In the genomic region with DNA sequence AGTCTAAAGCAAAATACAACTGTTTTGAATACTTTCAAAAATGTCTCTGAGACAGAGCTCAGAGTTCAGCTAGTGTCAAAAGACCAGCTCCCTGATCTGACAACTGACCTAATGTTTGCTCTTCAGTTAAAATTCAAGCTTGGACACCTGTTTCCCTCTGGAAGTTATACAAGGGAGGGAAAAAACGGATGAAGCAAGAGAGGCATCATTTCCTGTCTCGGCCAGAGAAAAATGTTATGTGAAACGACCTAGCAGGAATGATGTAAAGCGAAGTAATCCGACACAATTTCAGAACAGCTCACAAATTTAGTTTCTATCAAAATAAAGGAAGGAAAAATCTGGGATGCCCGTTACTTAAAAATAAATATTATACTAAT, we compare ENCODE assay signal across 1 cellular context.
TF ChIP-seq lines count a peak whose summit lies in the region.

No MANE protein-coding gene starts in this region.

TF ChIP-seq in HepG2, 621 proteins besides CTCF, POLR2A, EP300 and RAD21 (continued from another document and continues in another):
- TF ChIP-seq, protein P1, sequence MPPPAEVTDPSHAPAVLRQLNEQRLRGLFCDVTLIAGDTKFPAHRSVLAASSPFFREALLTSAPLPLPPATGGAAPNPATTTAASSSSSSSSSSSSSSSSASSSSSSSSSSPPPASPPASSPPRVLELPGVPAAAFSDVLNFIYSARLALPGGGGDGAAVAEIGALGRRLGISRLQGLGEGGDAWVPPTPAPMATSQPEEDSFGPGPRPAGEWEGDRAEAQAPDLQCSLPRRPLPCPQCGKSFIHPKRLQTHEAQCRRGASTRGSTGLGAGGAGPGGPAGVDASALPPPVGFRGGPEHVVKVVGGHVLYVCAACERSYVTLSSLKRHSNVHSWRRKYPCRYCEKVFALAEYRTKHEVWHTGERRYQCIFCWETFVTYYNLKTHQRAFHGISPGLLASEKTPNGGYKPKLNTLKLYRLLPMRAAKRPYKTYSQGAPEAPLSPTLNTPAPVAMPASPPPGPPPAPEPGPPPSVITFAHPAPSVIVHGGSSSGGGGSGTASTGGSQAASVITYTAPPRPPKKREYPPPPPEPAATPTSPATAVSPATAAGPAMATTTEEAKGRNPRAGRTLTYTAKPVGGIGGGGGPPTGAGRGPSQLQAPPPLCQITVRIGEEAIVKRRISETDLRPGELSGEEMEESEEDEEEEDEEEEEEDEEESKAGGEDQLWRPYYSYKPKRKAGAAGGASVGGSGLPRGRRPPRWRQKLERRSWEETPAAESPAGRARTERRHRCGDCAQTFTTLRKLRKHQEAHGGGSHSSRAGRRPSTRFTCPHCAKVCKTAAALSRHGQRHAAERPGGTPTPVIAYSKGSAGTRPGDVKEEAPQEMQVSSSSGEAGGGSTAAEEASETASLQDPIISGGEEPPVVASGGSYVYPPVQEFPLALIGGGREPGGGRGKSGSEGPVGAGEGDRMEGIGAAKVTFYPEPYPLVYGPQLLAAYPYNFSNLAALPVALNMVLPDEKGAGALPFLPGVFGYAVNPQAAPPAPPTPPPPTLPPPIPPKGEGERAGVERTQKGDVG (CRISPR knock-in tag; IDR thresholded peaks at IDR 0.05; ENCODE audit: borderline replicate concordance) = no peak
- TF ChIP-seq ETV5 (CRISPR knock-in tag; IDR thresholded peaks at IDR 0.05; ENCODE audit: borderline replicate concordance) (peak; percentile 96), RARG (CRISPR knock-in tag; IDR thresholded peaks at IDR 0.05; ENCODE audit: low read depth) (no peak), SUZ12 (IDR thresholded peaks at IDR 0.05; ENCODE audit: low read depth, low read length) (no peak), ZKSCAN8 (CRISPR knock-in tag; IDR thresholded peaks at IDR 0.05; ENCODE audit: borderline replicate concordance) (peak; percentile 80; the same call in 1 of the 2 replicates), CBX5 (CRISPR knock-in tag; IDR thresholded peaks at IDR 0.05; ENCODE audit: borderline replicate concordance) (no peak), TOPORS (CRISPR knock-in tag; IDR thresholded peaks at IDR 0.05) (no peak), ZSCAN31 (CRISPR knock-in tag; IDR thresholded peaks at IDR 0.05; ENCODE audit: low read depth) (no peak), HCFC1 (IDR thresholded peaks at IDR 0.05; ENCODE audit: low read depth, low read length) (no peak), GLI4 (CRISPR knock-in tag; IDR thresholded peaks at IDR 0.05; ENCODE audit: borderline replicate concordance) (no peak), CAMTA2 (CRISPR knock-in tag; IDR thresholded peaks at IDR 0.05; ENCODE audit: borderline replicate concordance) (no peak), ZNF766 (CRISPR knock-in tag; IDR thresholded peaks at IDR 0.05; ENCODE audit: borderline replicate concordance) (no peak), SYNCRIP (IDR thresholded peaks at IDR 0.05; ENCODE audit: insufficient read depth, low read depth, low read length) (no peak), ZNF558 (CRISPR knock-in tag; IDR thresholded peaks at IDR 0.05; ENCODE audit: borderline replicate concordance) (no peak), ZNF441 (CRISPR knock-in tag; IDR thresholded peaks at IDR 0.05; ENCODE audit: borderline replicate concordance) (no peak), PLRG1 (conservative IDR thresholded peaks at IDR 0.05) (no peak), AGO1 (IDR thresholded peaks at IDR 0.05; ENCODE audit: low read depth, low read length, poor library complexity, severe bottlenecking) (no peak), KLF13 (CRISPR knock-in tag; IDR thresholded peaks at IDR 0.05) (no peak), ZNF547 (CRISPR knock-in tag; IDR thresholded peaks at IDR 0.05) (no peak), YEATS2 (CRISPR knock-in tag; IDR thresholded peaks at IDR 0.05; ENCODE audit: borderline replicate concordance) (no peak), ZNF335 (CRISPR knock-in tag; IDR thresholded peaks at IDR 0.05) (0 out of 2 replicates have a peak, but pooled peaks have one; percentile 32), RNF2 (conservative IDR thresholded peaks at IDR 0.05; ENCODE audit: low read depth) (no peak), KLF12 (CRISPR knock-in tag; IDR thresholded peaks at IDR 0.05; ENCODE audit: borderline replicate concordance) (no peak), SP4 (CRISPR knock-in tag; IDR thresholded peaks at IDR 0.05) (no peak), ZNF781 (CRISPR knock-in tag; IDR thresholded peaks at IDR 0.05; ENCODE audit: borderline replicate concordance, not compliant biosample characterization) (no peak), MBD4 (IDR thresholded peaks at IDR 0.05; ENCODE audit: borderline replicate concordance, low read length) (no peak), ATF7-NPFF (CRISPR knock-in tag; IDR thresholded peaks at IDR 0.05; ENCODE audit: low read depth) (no peak)
- TF ChIP-seq, protein P2, sequence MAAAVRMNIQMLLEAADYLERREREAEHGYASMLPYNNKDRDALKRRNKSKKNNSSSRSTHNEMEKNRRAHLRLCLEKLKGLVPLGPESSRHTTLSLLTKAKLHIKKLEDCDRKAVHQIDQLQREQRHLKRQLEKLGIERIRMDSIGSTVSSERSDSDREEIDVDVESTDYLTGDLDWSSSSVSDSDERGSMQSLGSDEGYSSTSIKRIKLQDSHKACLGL (CRISPR knock-in tag; IDR thresholded peaks at IDR 0.05) = no peak
- TF ChIP-seq, protein P3, sequence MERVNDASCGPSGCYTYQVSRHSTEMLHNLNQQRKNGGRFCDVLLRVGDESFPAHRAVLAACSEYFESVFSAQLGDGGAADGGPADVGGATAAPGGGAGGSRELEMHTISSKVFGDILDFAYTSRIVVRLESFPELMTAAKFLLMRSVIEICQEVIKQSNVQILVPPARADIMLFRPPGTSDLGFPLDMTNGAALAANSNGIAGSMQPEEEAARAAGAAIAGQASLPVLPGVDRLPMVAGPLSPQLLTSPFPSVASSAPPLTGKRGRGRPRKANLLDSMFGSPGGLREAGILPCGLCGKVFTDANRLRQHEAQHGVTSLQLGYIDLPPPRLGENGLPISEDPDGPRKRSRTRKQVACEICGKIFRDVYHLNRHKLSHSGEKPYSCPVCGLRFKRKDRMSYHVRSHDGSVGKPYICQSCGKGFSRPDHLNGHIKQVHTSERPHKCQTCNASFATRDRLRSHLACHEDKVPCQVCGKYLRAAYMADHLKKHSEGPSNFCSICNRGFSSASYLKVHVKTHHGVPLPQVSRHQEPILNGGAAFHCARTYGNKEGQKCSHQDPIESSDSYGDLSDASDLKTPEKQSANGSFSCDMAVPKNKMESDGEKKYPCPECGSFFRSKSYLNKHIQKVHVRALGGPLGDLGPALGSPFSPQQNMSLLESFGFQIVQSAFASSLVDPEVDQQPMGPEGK (CRISPR knock-in tag; IDR thresholded peaks at IDR 0.05) = no peak; the same call in 1 of the 2 replicates
- TF ChIP-seq, protein P4, sequence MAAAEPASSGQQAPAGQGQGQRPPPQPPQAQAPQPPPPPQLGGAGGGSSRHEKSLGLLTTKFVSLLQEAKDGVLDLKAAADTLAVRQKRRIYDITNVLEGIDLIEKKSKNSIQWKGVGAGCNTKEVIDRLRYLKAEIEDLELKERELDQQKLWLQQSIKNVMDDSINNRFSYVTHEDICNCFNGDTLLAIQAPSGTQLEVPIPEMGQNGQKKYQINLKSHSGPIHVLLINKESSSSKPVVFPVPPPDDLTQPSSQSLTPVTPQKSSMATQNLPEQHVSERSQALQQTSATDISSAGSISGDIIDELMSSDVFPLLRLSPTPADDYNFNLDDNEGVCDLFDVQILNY (CRISPR knock-in tag; conservative IDR thresholded peaks at IDR 0.05) = no peak
- TF ChIP-seq, protein P5, sequence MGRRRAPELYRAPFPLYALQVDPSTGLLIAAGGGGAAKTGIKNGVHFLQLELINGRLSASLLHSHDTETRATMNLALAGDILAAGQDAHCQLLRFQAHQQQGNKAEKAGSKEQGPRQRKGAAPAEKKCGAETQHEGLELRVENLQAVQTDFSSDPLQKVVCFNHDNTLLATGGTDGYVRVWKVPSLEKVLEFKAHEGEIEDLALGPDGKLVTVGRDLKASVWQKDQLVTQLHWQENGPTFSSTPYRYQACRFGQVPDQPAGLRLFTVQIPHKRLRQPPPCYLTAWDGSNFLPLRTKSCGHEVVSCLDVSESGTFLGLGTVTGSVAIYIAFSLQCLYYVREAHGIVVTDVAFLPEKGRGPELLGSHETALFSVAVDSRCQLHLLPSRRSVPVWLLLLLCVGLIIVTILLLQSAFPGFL (CRISPR knock-in tag; IDR thresholded peaks at IDR 0.05) = no peak
- TF ChIP-seq, protein P6, sequence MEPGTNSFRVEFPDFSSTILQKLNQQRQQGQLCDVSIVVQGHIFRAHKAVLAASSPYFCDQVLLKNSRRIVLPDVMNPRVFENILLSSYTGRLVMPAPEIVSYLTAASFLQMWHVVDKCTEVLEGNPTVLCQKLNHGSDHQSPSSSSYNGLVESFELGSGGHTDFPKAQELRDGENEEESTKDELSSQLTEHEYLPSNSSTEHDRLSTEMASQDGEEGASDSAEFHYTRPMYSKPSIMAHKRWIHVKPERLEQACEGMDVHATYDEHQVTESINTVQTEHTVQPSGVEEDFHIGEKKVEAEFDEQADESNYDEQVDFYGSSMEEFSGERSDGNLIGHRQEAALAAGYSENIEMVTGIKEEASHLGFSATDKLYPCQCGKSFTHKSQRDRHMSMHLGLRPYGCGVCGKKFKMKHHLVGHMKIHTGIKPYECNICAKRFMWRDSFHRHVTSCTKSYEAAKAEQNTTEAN (CRISPR knock-in tag; conservative IDR thresholded peaks at IDR 0.05) = peak; percentile 32; the same call in 1 of the 2 replicates
- TF ChIP-seq, protein P7, sequence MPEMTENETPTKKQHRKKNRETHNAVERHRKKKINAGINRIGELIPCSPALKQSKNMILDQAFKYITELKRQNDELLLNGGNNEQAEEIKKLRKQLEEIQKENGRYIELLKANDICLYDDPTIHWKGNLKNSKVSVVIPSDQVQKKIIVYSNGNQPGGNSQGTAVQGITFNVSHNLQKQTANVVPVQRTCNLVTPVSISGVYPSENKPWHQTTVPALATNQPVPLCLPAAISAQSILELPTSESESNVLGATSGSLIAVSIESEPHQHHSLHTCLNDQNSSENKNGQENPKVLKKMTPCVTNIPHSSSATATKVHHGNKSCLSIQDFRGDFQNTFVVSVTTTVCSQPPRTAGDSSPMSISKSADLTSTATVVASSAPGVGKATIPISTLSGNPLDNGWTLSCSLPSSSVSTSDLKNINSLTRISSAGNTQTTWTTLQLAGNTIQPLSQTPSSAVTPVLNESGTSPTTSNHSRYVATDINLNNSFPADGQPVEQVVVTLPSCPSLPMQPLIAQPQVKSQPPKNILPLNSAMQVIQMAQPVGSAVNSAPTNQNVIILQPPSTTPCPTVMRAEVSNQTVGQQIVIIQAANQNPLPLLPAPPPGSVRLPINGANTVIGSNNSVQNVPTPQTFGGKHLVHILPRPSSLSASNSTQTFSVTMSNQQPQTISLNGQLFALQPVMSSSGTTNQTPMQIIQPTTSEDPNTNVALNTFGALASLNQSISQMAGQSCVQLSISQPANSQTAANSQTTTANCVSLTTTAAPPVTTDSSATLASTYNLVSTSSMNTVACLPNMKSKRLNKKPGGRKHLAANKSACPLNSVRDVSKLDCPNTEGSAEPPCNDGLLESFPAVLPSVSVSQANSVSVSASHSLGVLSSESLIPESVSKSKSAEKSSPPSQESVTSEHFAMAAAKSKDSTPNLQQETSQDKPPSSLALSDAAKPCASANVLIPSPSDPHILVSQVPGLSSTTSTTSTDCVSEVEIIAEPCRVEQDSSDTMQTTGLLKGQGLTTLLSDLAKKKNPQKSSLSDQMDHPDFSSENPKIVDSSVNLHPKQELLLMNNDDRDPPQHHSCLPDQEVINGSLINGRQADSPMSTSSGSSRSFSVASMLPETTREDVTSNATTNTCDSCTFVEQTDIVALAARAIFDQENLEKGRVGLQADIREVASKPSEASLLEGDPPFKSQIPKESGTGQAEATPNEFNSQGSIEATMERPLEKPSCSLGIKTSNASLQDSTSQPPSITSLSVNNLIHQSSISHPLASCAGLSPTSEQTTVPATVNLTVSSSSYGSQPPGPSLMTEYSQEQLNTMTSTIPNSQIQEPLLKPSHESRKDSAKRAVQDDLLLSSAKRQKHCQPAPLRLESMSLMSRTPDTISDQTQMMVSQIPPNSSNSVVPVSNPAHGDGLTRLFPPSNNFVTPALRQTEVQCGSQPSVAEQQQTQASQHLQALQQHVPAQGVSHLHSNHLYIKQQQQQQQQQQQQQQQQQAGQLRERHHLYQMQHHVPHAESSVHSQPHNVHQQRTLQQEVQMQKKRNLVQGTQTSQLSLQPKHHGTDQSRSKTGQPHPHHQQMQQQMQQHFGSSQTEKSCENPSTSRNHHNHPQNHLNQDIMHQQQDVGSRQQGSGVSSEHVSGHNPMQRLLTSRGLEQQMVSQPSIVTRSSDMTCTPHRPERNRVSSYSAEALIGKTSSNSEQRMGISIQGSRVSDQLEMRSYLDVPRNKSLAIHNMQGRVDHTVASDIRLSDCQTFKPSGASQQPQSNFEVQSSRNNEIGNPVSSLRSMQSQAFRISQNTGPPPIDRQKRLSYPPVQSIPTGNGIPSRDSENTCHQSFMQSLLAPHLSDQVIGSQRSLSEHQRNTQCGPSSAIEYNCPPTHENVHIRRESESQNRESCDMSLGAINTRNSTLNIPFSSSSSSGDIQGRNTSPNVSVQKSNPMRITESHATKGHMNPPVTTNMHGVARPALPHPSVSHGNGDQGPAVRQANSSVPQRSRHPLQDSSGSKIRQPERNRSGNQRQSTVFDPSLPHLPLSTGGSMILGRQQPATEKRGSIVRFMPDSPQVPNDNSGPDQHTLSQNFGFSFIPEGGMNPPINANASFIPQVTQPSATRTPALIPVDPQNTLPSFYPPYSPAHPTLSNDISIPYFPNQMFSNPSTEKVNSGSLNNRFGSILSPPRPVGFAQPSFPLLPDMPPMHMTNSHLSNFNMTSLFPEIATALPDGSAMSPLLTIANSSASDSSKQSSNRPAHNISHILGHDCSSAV (CRISPR knock-in tag; IDR thresholded peaks at IDR 0.05; ENCODE audit: borderline replicate concordance) = no peak
- TF ChIP-seq, protein P8, sequence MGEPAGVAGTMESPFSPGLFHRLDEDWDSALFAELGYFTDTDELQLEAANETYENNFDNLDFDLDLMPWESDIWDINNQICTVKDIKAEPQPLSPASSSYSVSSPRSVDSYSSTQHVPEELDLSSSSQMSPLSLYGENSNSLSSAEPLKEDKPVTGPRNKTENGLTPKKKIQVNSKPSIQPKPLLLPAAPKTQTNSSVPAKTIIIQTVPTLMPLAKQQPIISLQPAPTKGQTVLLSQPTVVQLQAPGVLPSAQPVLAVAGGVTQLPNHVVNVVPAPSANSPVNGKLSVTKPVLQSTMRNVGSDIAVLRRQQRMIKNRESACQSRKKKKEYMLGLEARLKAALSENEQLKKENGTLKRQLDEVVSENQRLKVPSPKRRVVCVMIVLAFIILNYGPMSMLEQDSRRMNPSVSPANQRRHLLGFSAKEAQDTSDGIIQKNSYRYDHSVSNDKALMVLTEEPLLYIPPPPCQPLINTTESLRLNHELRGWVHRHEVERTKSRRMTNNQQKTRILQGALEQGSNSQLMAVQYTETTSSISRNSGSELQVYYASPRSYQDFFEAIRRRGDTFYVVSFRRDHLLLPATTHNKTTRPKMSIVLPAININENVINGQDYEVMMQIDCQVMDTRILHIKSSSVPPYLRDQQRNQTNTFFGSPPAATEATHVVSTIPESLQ (CRISPR knock-in tag; conservative IDR thresholded peaks at IDR 0.05) = no peak
- TF ChIP-seq, protein P9, sequence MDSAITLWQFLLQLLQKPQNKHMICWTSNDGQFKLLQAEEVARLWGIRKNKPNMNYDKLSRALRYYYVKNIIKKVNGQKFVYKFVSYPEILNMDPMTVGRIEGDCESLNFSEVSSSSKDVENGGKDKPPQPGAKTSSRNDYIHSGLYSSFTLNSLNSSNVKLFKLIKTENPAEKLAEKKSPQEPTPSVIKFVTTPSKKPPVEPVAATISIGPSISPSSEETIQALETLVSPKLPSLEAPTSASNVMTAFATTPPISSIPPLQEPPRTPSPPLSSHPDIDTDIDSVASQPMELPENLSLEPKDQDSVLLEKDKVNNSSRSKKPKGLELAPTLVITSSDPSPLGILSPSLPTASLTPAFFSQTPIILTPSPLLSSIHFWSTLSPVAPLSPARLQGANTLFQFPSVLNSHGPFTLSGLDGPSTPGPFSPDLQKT (CRISPR knock-in tag; IDR thresholded peaks at IDR 0.05; ENCODE audit: borderline replicate concordance) = no peak
